Comparison of ENCODE assay signal across 14 cellular contexts in the genomic region with DNA sequence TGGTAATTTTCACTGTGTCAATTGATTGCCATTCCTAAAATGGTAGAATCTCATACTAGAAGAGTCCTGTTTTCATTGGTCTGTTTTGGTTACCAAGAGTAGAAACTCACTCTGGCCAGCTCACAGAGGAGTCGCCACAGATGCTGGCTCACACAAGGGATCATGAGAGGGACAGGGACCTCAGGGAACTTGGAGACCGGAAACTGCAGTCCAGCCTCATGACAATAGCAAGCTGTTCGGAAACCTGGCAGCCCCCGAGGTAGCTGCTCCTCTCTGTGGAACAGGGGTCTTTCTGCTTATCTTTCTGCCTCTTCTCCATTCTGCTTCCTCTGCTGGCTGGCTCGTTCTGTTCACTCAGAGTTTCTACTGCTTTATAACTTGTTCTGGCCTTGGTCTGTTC.
DNase-seq lines count a peak whose midpoint lies in the region; ATAC-seq and TF ChIP-seq lines count a peak whose summit lies in the region.
"Had no signal": no experiment of that assay in that cellular context is flagged by ENCODE, and none has a peak within 500 bp of the region (broad histone marks: within the 10 kb centered on the region; RNA-seq: fewer than 3 reads in every experiment).

No MANE protein-coding gene starts in this region.

- TF ChIP-seq CTCF in right lobe of liver (IDR thresholded peaks at IDR 0.05) (no peak), tibial artery (IDR thresholded peaks at IDR 0.05) (no peak)

- peak overlapping the region; percentile 47 for H3K27ac Mint-ChIP-seq in activated naive CD8-positive, alpha-beta T cell treated with anti-CD3 and anti-CD28 coated beads, Interleukin-2, amount 10 ng/mL, durations not matched to agents 7 days and 5 days
- no peak overlapping the region for H3K27ac Mint-ChIP-seq in activated naive CD8-positive, alpha-beta T cell treated with anti-CD3 and anti-CD28 coated beads, Interleukin-2, amount 50 U/mL, for 24 hours
- peak overlapping the region; percentile 24 to 41 for H3K27ac Mint-ChIP-seq in effector memory CD8-positive, alpha-beta T cell

- 45% methylated on average over 5 of the region's 5 CpGs for WGBS in right lobe of liver (ENCODE audit: insufficient coverage, low coverage, low lambda C conversion rate, missing lambda C conversion rate)

- H3K36me3 Mint-ChIP-seq in activated naive CD8-positive, alpha-beta T cell treated with anti-CD3 and anti-CD28 coated beads, Interleukin-2, amount 10 ng/mL, durations not matched to agents 7 days and 5 days, result peaks cover 68% of the 10 kb centered on the region
- peaks cover 48% of the 10 kb centered on the region for H3K36me3 Mint-ChIP-seq in activated naive CD8-positive, alpha-beta T cell treated with anti-CD3 and anti-CD28 coated beads, Interleukin-2, amount 50 U/mL, for 24 hours (ENCODE audit: low read depth)
- H3K36me3 Mint-ChIP-seq in effector memory CD8-positive, alpha-beta T cell (ENCODE audit: insufficient read depth), result peaks cover 22% of the 10 kb centered on the region

- H3K4me1 Mint-ChIP-seq in activated naive CD8-positive, alpha-beta T cell treated with anti-CD3 and anti-CD28 coated beads, Interleukin-2, amount 10 ng/mL, durations not matched to agents 7 days and 5 days, result peaks cover 71% of the 10 kb centered on the region
- H3K4me1 Mint-ChIP-seq in activated naive CD8-positive, alpha-beta T cell treated with anti-CD3 and anti-CD28 coated beads, Interleukin-2, amount 50 U/mL, for 24 hours, result peaks cover 46% of the 10 kb centered on the region
- peaks cover 33 to 49% of the 10 kb centered on the region in 2 donors for H3K4me1 Mint-ChIP-seq in effector memory CD8-positive, alpha-beta T cell (ENCODE audit: low read depth in 2 of 2)

- ATAC-seq in activated naive CD8-positive, alpha-beta T cell treated with anti-CD3 and anti-CD28 coated beads, Interleukin-2, amount 10 ng/mL, durations not matched to agents 7 days and 5 days (ENCODE audit: low read depth), result no peak
- ATAC-seq in activated naive CD8-positive, alpha-beta T cell treated with anti-CD3 and anti-CD28 coated beads, Interleukin-2, amount 50 U/mL, for 24 hours, result no peak
- ATAC-seq in effector memory CD8-positive, alpha-beta T cell (replicated peaks), result no peak
- ATAC-seq in right lobe of liver (peak; percentile 53 to 60 (median 54)), HG03432 (IDR thresholded peaks at IDR 0.05; ENCODE audit: unreplicated experiment) (no peak)
- ATAC-seq: activated CD4-positive, CD25-positive, alpha-beta regulatory T cell treated with anti-CD3 and anti-CD28 coated beads, Interleukin-2, amount 50 U/mL, for 24 hours; HCT116 had no signal

- H3K27me3 Mint-ChIP-seq in activated naive CD8-positive, alpha-beta T cell treated with anti-CD3 and anti-CD28 coated beads, Interleukin-2, amount 10 ng/mL, durations not matched to agents 7 days and 5 days, result no peaks in the 10 kb centered on the region
- no peaks in the 10 kb centered on the region for H3K27me3 Mint-ChIP-seq in activated naive CD8-positive, alpha-beta T cell treated with anti-CD3 and anti-CD28 coated beads, Interleukin-2, amount 50 U/mL, for 24 hours
- no peaks in the 10 kb centered on the region for H3K27me3 Mint-ChIP-seq in effector memory CD8-positive, alpha-beta T cell

- H3K9me3 ChIP-seq in right lobe of liver, result no peaks in the 10 kb centered on the region
- H3K9me3 ChIP-seq in tibial artery, result no peaks in the 10 kb centered on the region
- H3K9me3 ChIP-seq: SK-N-SH had no signal

- intact Hi-C loops in right lobe of liver (cut with DNase I), result no loop called here
- intact Hi-C loops in tibial artery (cut with DNase I; ENCODE audit: low total_unique reads), result no loop called here

- H3K4me3 Mint-ChIP-seq in activated naive CD8-positive, alpha-beta T cell treated with anti-CD3 and anti-CD28 coated beads, Interleukin-2, amount 10 ng/mL, durations not matched to agents 7 days and 5 days, result no peak overlapping the region
- no peak overlapping the region for H3K4me3 Mint-ChIP-seq in activated naive CD8-positive, alpha-beta T cell treated with anti-CD3 and anti-CD28 coated beads, Interleukin-2, amount 50 U/mL, for 24 hours
- no peak overlapping the region for H3K4me3 Mint-ChIP-seq in effector memory CD8-positive, alpha-beta T cell

- H3K9me3 Mint-ChIP-seq in activated naive CD8-positive, alpha-beta T cell treated with anti-CD3 and anti-CD28 coated beads, Interleukin-2, amount 10 ng/mL, durations not matched to agents 7 days and 5 days, result peaks cover 8% of the 10 kb centered on the region
- H3K9me3 Mint-ChIP-seq in activated naive CD8-positive, alpha-beta T cell treated with anti-CD3 and anti-CD28 coated beads, Interleukin-2, amount 50 U/mL, for 24 hours, result no peaks in the 10 kb centered on the region
- no peaks in the 10 kb centered on the region for H3K9me3 Mint-ChIP-seq in effector memory CD8-positive, alpha-beta T cell

- H3K4me3 ChIP-seq in right lobe of liver (no peak overlapping the region), tibial artery (no peak overlapping the region)

- POLR2A ChIA-PET in activated naive CD8-positive, alpha-beta T cell treated with anti-CD3 and anti-CD28 coated beads, Interleukin-2, amount 10 ng/mL, durations not matched to agents 7 days and 5 days (lab: Charles Lee), result no interaction called here

- H3K4me1 ChIP-seq in right lobe of liver, result no peaks in the 10 kb centered on the region
- H3K4me1 ChIP-seq in tibial artery, result peaks cover 0 to 17% (median 1%) of the 10 kb centered on the region in 4 donors

- TF ChIP-seq POLR2A in right lobe of liver (IDR thresholded peaks at IDR 0.05), result no peak

- H3K36me3 ChIP-seq in right lobe of liver (no peaks in the 10 kb centered on the region), tibial artery (peaks cover 0 to 9% (median 0%) of the 10 kb centered on the region in 3 donors)

- H3K27ac ChIP-seq in right lobe of liver (peak overlapping the region in 1 of 3 donors; percentile 50), tibial artery (peak overlapping the region; percentile 49 to 50)

- no peak for DNase-seq in activated naive CD8-positive, alpha-beta T cell treated with anti-CD3 and anti-CD28 coated beads, Interleukin-2, amount 10 ng/mL, durations not matched to agents 7 days and 5 days
- no peak for DNase-seq in activated naive CD8-positive, alpha-beta T cell treated with anti-CD3 and anti-CD28 coated beads, Interleukin-2, amount 50 U/mL, for 24 hours
- DNase-seq in effector memory CD8-positive, alpha-beta T cell, result no peak
- DNase-seq in right lobe of liver (peak in 1 of 3 donors; percentile 49), tibial artery (no peak), cortex of kidney (lab: John Stamatoyannopoulos, UW) (no peak)
- no peak for DNase-seq in activated effector memory CD4-positive, alpha-beta T cell treated with anti-CD3 and anti-CD28 coated beads, Interleukin-2, amount 50 U/mL, for 16 hours
- DNase-seq: Calu3, NCI-H1105 treated with DMSO at 0.1 percent for 48 hours, NCI-H510A, SK-N-SH had no signal

- H3K27me3 ChIP-seq in right lobe of liver (no peaks in the 10 kb centered on the region), tibial artery (no peaks in the 10 kb centered on the region)

Comparison
In these comparisons a context has a peak if more than half of its experiments do, and no peak if none do; other contexts are left out.
1. ATAC-seq: peak in right lobe of liver (4 of 4); none in activated naive CD8-positive, alpha-beta T cell treated with anti-CD3 and anti-CD28 coated beads, Interleukin-2, amount 10 ng/mL, durations not matched to agents 7 days and 5 days (single experiment), activated naive CD8-positive, alpha-beta T cell treated with anti-CD3 and anti-CD28 coated beads, Interleukin-2, amount 50 U/mL, for 24 hours (single experiment), effector memory CD8-positive, alpha-beta T cell (single experiment) and HG03432 (single experiment).